8 cellular contexts compared by ENCODE assay signal in genomic region chr10:24721254-24722106, GRCh38. TPM values are rescaled to one million over a fixed set of nuclear protein-coding genes. Genes with fewer than 3 reads are reported as not detected.
DNase-seq lines count a peak whose midpoint lies in the region; ATAC-seq and TF ChIP-seq lines count a peak whose summit lies in the region.

No MANE protein-coding gene starts in this region.

- no peaks in the 10 kb centered on the region for H3K27me3 Mint-ChIP-seq in stimulated activated memory B cell treated with anti-CD40 and anti-IgM and Interleukin-4, amounts not matched to agents 10 μg/mL and 1 μg/mL and 100 μg/mL, for 72 hours

- H3K4me3 ChIP-seq in AG04449 (ENCODE audit: low read depth, low read length) = peak overlapping the region; percentile 83
- no peak overlapping the region for H3K4me3 ChIP-seq in body of pancreas

- peak overlapping the region; percentile 83 for H3K27ac Mint-ChIP-seq in stimulated activated memory B cell treated with anti-CD40 and anti-IgM and Interleukin-4, amounts not matched to agents 10 μg/mL and 1 μg/mL and 100 μg/mL, for 72 hours

- in situ Hi-C loops in GM13977 (cut with MboI; ENCODE audit: low pct_unique_long_range_greater_than_20kb, low sequenced_read_pairs, unreplicated experiment) = no loop called here

- H3K9me3 ChIP-seq in body of pancreas = no peaks in the 10 kb centered on the region

- peak overlapping the region; percentile 34 to 97 (median 96) for H3K27ac ChIP-seq in body of pancreas

- CTCF ChIA-PET in AG04449 (lab: Yijun Ruan, JAX) = interaction anchor here (0.8 to 1.3 kb wide), 4 partner anchors 14 to 359 kb away, joined by 3 to 5 read pairs (median 4); no protein-coding TSS in a partner anchor
- CTCF ChIA-PET in HEK293T (lab: Yijun Ruan, JAX) = interaction anchor here (1.6 kb wide), 1 partner anchor 15 kb away, joined by 7 read pairs; no protein-coding TSS in a partner anchor

- POLR2A ChIA-PET in AG04449 (lab: Yijun Ruan, JAX) (no interaction called here), HEK293T (lab: Yijun Ruan, JAX) (interaction anchor here (0.6 kb wide), 1 partner anchor 78 kb away, joined by 3 read pairs; no protein-coding TSS in a partner anchor)

- H3K36me3 ChIP-seq in body of pancreas (replicated peaks in 1 of 2; ENCODE audit: insufficient read depth in 1 of 2, low read depth in 2 of 2) = no peaks in the 10 kb centered on the region

- peaks cover 48% of the 10 kb centered on the region for H3K4me1 ChIP-seq in body of pancreas

- H3K36me3 Mint-ChIP-seq in stimulated activated memory B cell treated with anti-CD40 and anti-IgM and Interleukin-4, amounts not matched to agents 10 μg/mL and 1 μg/mL and 100 μg/mL, for 72 hours = no peaks in the 10 kb centered on the region

- TF ChIP-seq CTCF in AG04449 (IDR thresholded peaks at IDR 0.05; ENCODE audit: insufficient read depth, low read length, missing control alignments) (no peak), body of pancreas (IDR thresholded peaks at IDR 0.05) (no peak), GM13977 (IDR thresholded peaks at IDR 0.05; ENCODE audit: extremely low read depth, insufficient read depth, missing control alignments) (no peak)

- TF ChIP-seq POLR2A in body of pancreas (IDR thresholded peaks at IDR 0.05) = no peak

- ATAC-seq in body of pancreas = no peak
- no peak for ATAC-seq in stimulated activated memory B cell treated with anti-CD40 and anti-IgM and Interleukin-4, amounts not matched to agents 10 μg/mL and 1 μg/mL and 100 μg/mL, for 72 hours
- ATAC-seq in GM19452 (IDR thresholded peaks at IDR 0.05; ENCODE audit: unreplicated experiment) = no peak
- no peak for ATAC-seq in GM21447 (IDR thresholded peaks at IDR 0.05; ENCODE audit: unreplicated experiment)

- intact Hi-C loops in body of pancreas (cut with DNase I) = no loop called here

- H3K9me3 Mint-ChIP-seq in stimulated activated memory B cell treated with anti-CD40 and anti-IgM and Interleukin-4, amounts not matched to agents 10 μg/mL and 1 μg/mL and 100 μg/mL, for 72 hours = no peaks in the 10 kb centered on the region

- DNase-seq in AG04449 (ENCODE audit: low read depth, low spot score) (no peak), HEK293T (ENCODE audit: extremely low spot score) (no peak), body of pancreas (peak; percentile 11 to 52 (median 28)), kidney glomerular epithelial cell (lab: John Stamatoyannopoulos, UW) (peak; percentile 16), GM13977 (ENCODE audit: low spot score) (no peak)

- H3K4me1 Mint-ChIP-seq in stimulated activated memory B cell treated with anti-CD40 and anti-IgM and Interleukin-4, amounts not matched to agents 10 μg/mL and 1 μg/mL and 100 μg/mL, for 72 hours = peaks cover 12% of the 10 kb centered on the region

- H3K4me3 Mint-ChIP-seq in stimulated activated memory B cell treated with anti-CD40 and anti-IgM and Interleukin-4, amounts not matched to agents 10 μg/mL and 1 μg/mL and 100 μg/mL, for 72 hours = peak overlapping the region; percentile 78

- WGBS in body of pancreas, 2 donors = 6% methylated on average over 29 to 34 of the region's 34 CpGs

- no peaks in the 10 kb centered on the region for H3K27me3 ChIP-seq in body of pancreas

TF ChIP-seq in HEK293T, 16 proteins besides CTCF, POLR2A, EP300 and RAD21:
- peak; percentile 52 for TF ChIP-seq L3MBTL2 (conservative IDR thresholded peaks at IDR 0.05)
- TF ChIP-seq HDGF (IDR thresholded peaks at IDR 0.05; ENCODE audit: borderline replicate concordance) = no peak

RNA-seq across cellular contexts. Expression of gene ARHGAP21, which starts 2.2 kb away (rescaled TPM):
- 10 to 100 TPM; 38.9 to 44.2 TPM for total RNA-seq in body of pancreas

Comparison
In these comparisons a context has a peak if more than half of its experiments do, and no peak if none do; other contexts are left out.
1. DNase-seq: peak in body of pancreas (4 of 4) and kidney glomerular epithelial cell (single experiment); none in AG04449 (single experiment), HEK293T (single experiment) and GM13977 (single experiment).